ENCODE assay signal across 8 cellular contexts in the genomic region with DNA sequence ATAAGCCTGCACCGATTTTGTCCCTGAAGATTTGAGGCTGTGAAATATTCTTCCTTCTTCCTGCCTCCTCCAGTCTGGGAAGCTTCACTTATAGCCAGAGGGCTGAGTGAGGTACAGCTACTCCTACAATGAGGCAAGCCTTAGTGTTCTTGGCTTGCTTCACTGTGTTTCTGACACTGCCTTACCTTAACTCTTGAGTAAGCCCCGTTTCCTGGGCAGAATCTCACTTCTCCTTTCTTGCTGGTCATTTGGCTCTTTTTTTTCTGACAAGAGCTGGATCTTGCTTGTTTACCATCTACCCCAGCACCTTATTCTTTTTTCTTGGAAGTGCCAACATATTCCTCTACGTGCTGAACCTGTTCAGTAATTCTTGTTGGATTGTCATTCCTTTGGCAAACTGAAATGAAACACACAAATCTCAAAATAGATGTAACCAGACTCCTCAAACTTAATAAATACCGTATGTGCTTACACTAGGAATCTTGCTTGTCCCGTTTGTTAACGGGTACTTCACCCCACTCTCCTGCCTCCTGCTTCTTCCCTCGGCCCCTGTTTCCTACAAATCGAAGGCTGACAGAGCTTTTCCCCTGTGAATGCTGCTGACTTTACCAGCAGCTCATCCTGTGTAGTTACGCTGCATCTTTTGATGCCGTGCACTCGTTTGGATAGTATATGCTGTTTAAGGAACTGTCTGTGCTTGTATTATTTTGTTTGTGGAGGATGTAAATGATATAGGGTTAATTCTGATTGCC.
DNase-seq lines count a peak whose midpoint lies in the region; ATAC-seq, FAIRE-seq and TF ChIP-seq lines count a peak whose summit lies in the region.

No MANE protein-coding gene starts in this region.

- TF ChIP-seq RAD21 in GM12878 (IDR thresholded peaks at IDR 0.05; ENCODE audit: insufficient read depth, low read depth, low read length): no peak

- H3K27me3 Mint-ChIP-seq in activated CD4-positive, alpha-beta T cell treated with anti-CD3 and anti-CD28 coated beads, Interleukin-2, amount 10 ng/mL, durations not matched to agents 7 days and 5 days: peaks cover 9% of the 10 kb centered on the region

- no peaks in the 10 kb centered on the region for H3K36me3 Mint-ChIP-seq in activated CD4-positive, alpha-beta T cell treated with anti-CD3 and anti-CD28 coated beads, Interleukin-2, amount 10 ng/mL, durations not matched to agents 7 days and 5 days (ENCODE audit: low read depth)

- DNase-seq in Right ventricle myocardium superior: no peak
- no peak for DNase-seq in cardiac septum (ENCODE audit: low spot score)
- DNase-seq in GM12878 (ENCODE audit: low read depth, low spot score): peak; percentile 74
- DNase-seq in activated CD4-positive, alpha-beta T cell treated with anti-CD3 and anti-CD28 coated beads, Interleukin-2, amount 10 ng/mL, durations not matched to agents 7 days and 5 days: no peak
- no peak for DNase-seq in glomerular visceral epithelial cell (ENCODE audit: extremely low spot score)
- DNase-seq in mucosa of gallbladder (ENCODE audit: low spot score): no peak

- H3K36me3 ChIP-seq in GM12878 (ENCODE audit: control insufficient read depth in 2 of 2, insufficient read depth in 2 of 2, low read length in 1 of 2) (no peaks in the 10 kb centered on the region), neutrophil (no peaks in the 10 kb centered on the region)

- CTCF ChIA-PET in GM12878 (lab: Yijun Ruan, JAX): interaction anchor here (0.6 to 3.3 kb wide), 25 partner anchors 11 to 429 kb away, joined by 3 to 19 read pairs (median 4); partner anchors contain the start of gene FMNL2
- CTCF ChIA-PET in activated CD4-positive, alpha-beta T cell treated with anti-CD3 and anti-CD28 coated beads, Interleukin-2, amount 10 ng/mL, durations not matched to agents 7 days and 5 days (lab: Charles Lee): no interaction called here

- under 1% methylated on average over 11 of the region's 11 CpGs for WGBS in GM12878 (ENCODE audit: insufficient coverage, insufficient replicate concordance, low lambda C conversion rate, missing lambda C conversion rate)

- H3K4me3 ChIP-seq in GM12878 (peak overlapping the region; percentile 33; the same call in 1 of the 2 replicates), neutrophil (ENCODE audit: low read depth in 1 of 2, low read length in 1 of 2) (peak overlapping the region; percentile 26 to 43)

- ATAC-seq in Right ventricle myocardium superior (ENCODE audit: poor library complexity): peak; percentile 47
- ATAC-seq in HG03432 (IDR thresholded peaks at IDR 0.05; ENCODE audit: unreplicated experiment): peak; percentile 88
- ATAC-seq in GM12878: peak; percentile 95

- no peak overlapping the region for H3K27ac Mint-ChIP-seq in activated CD4-positive, alpha-beta T cell treated with anti-CD3 and anti-CD28 coated beads, Interleukin-2, amount 10 ng/mL, durations not matched to agents 7 days and 5 days

- peak overlapping the region; percentile 6; the same call in 1 of the 2 replicates for H3K9ac ChIP-seq in GM12878 (ENCODE audit: control insufficient read depth, insufficient read depth, low read length)

- POLR2A ChIA-PET in GM12878 (lab: Charles Lee): interaction anchor here (0.6 to 2.2 kb wide), 8 partner anchors 21 to 179 kb away, joined by 3 to 7 read pairs (median 4); no protein-coding TSS in a partner anchor
- POLR2A ChIA-PET in activated CD4-positive, alpha-beta T cell treated with anti-CD3 and anti-CD28 coated beads, Interleukin-2, amount 10 ng/mL, durations not matched to agents 7 days and 5 days (lab: Charles Lee): no interaction called here

- no peaks in the 10 kb centered on the region for H3K9me3 Mint-ChIP-seq in activated CD4-positive, alpha-beta T cell treated with anti-CD3 and anti-CD28 coated beads, Interleukin-2, amount 10 ng/mL, durations not matched to agents 7 days and 5 days

- RAD21 ChIA-PET in GM12878 (lab: Charles Lee; ENCODE audit: unreplicated experiment): interaction anchor here (0.8 to 3.7 kb wide), 22 partner anchors 12 to 430 kb away, joined by 3 to 37 read pairs (median 6); partner anchors contain the start of gene STAM2

- peak overlapping the region; percentile 67 for H3K4me2 ChIP-seq in GM12878 (ENCODE audit: control insufficient read depth, insufficient read depth)

- H3K4me1 ChIP-seq in GM12878 (ENCODE audit: control insufficient read depth, insufficient read depth, low read length) (peaks cover 23% of the 10 kb centered on the region), neutrophil (ENCODE audit: control insufficient read depth in 1 of 2, insufficient read depth in 1 of 2, low read depth in 1 of 2, low read length in 1 of 2) (peaks cover 51% of the 10 kb centered on the region in 2 experiments)

- no peak for TF ChIP-seq POLR2A in GM12878 (IDR thresholded peaks at IDR 0.05; ENCODE audit: low read depth, low read length)

- peak; percentile 87 for FAIRE-seq in GM12878 (lab: Jason Lieb, UNC)

- BruUV-seq in GM12878 (replicated peaks; lab: Mats Ljungman, UMichigan): no TSS peak

- H3K9me3 ChIP-seq in GM12878 (replicated peaks; ENCODE audit: control insufficient read depth, insufficient read depth, low read length) (no peaks in the 10 kb centered on the region), neutrophil (no peaks in the 10 kb centered on the region)

- SMC1A ChIA-PET in GM12878 (lab: Charles Lee; ENCODE audit: uncharacterized antibody, unreplicated experiment): interaction anchor here (0.6 to 9.4 kb wide), 39 partner anchors 9 to 422 kb away, joined by 3 to 98 read pairs (median 5); partner anchors contain the start of gene STAM2

- H3K4me3 Mint-ChIP-seq in activated CD4-positive, alpha-beta T cell treated with anti-CD3 and anti-CD28 coated beads, Interleukin-2, amount 10 ng/mL, durations not matched to agents 7 days and 5 days: no peak overlapping the region

- H3K79me2 ChIP-seq in GM12878 (ENCODE audit: control insufficient read depth, insufficient read depth, low read length): peaks cover 2% of the 10 kb centered on the region

- TF ChIP-seq EP300 in GM12878 (IDR thresholded peaks at IDR 0.05; ENCODE audit: borderline replicate concordance in 1 of 2, control insufficient read depth in 1 of 2, low read depth in 2 of 2, low read length in 2 of 2): peak in 1 of 2 experiments; percentile 91; a peak in 2 of 4 replicates

- intact Hi-C loops in Right ventricle myocardium superior (cut with DNase I): no loop called here
- intact Hi-C loops in cardiac septum (cut with DNase I): no loop called here
- intact Hi-C loops in GM12878 (cut with micrococcal nuclease; ENCODE audit: unreplicated experiment): loop anchor here (5.0 to 10.0 kb wide), 4 partner anchors 130 to 292 kb away; partner anchors contain the start of genes FMNL2 and STAM2

- in situ Hi-C loops in GM12878 (cut with MboI): no loop called here

- H3K4me1 Mint-ChIP-seq in activated CD4-positive, alpha-beta T cell treated with anti-CD3 and anti-CD28 coated beads, Interleukin-2, amount 10 ng/mL, durations not matched to agents 7 days and 5 days: peaks cover 9% of the 10 kb centered on the region

- H3K27me3 ChIP-seq in GM12878 (replicated peaks in 1 of 2; ENCODE audit: control insufficient read depth in 2 of 2, insufficient read depth in 2 of 2, low read length in 1 of 2) (no peaks in the 10 kb centered on the region), neutrophil (no peaks in the 10 kb centered on the region)

- H2AFZ ChIP-seq in GM12878 (ENCODE audit: control insufficient read depth, low read depth, low read length): peak overlapping the region; percentile 16

- no peaks in the 10 kb centered on the region for H4K20me1 ChIP-seq in GM12878 (ENCODE audit: control insufficient read depth, insufficient read depth)

- TF ChIP-seq CTCF in GM12878 (IDR thresholded peaks at IDR 0.05 in 2 of 3, conservative IDR thresholded peaks at IDR 0.05 in 1 of 3; ENCODE audit: control insufficient read depth in 2 of 3, extremely low read depth in 1 of 3, insufficient read depth in 1 of 3, low read depth in 3 of 3, low read length in 3 of 3) (no peak), neutrophil (IDR thresholded peaks at IDR 0.05) (no peak)

- H3K27ac ChIP-seq in GM12878 (ENCODE audit: control insufficient read depth, insufficient read depth) (peak overlapping the region; percentile 62), neutrophil (peak overlapping the region; percentile 91)

TF ChIP-seq in GM12878, 131 proteins besides CTCF, POLR2A, EP300 and RAD21 (continues in another document):
- TF ChIP-seq IKZF1 (conservative IDR thresholded peaks at IDR 0.05) (peak; percentile 65), CEBPB (IDR thresholded peaks at IDR 0.05; ENCODE audit: borderline replicate concordance in 1 of 2, low read depth in 2 of 2, low read length in 2 of 2) (no peak), STAT1 (conservative IDR thresholded peaks at IDR 0.05) (no peak), MTA2 (IDR thresholded peaks at IDR 0.05; ENCODE audit: low read depth) (peak; percentile 62), CBX5 (IDR thresholded peaks at IDR 0.05; ENCODE audit: low read depth) (no peak), ZNF24 (IDR thresholded peaks at IDR 0.05) (no peak), NR2F1 (conservative IDR thresholded peaks at IDR 0.05) (no peak), SRF (IDR thresholded peaks at IDR 0.05; ENCODE audit: low read depth in 2 of 2, low read length in 2 of 2) (no peak)
